In genomic region chr20:53767206-53767924, GRCh38 we compare ENCODE assay signal across 12 cellular contexts.
A peak's percentile ranks its signal among the peaks of the same experiment; 100 is the strongest.
DNase-seq lines count a peak whose midpoint lies in the region; ATAC-seq and TF ChIP-seq lines count a peak whose summit lies in the region.
"Had no signal": no experiment of that assay in that cellular context is flagged by ENCODE, and none has a peak within 500 bp of the region (broad histone marks: within the 10 kb centered on the region; RNA-seq: fewer than 3 reads in every experiment).

No MANE protein-coding gene starts in this region.

- no peak overlapping the region for H3K4me3 Mint-ChIP-seq in T-cell

- no peaks in the 10 kb centered on the region for H3F3A ChIP-seq in Loucy (ENCODE audit: low read depth)

- no peaks in the 10 kb centered on the region for H3K9me3 Mint-ChIP-seq in T-cell

- CTCF ChIA-PET in T-cell (lab: Charles Lee): no interaction called here

- ATAC-seq in GM19397 (IDR thresholded peaks at IDR 0.05; ENCODE audit: unreplicated experiment) (peak; percentile 58), left lobe of liver (peak; percentile 74), GM21737 (IDR thresholded peaks at IDR 0.05; ENCODE audit: unreplicated experiment) (no peak), T-cell (replicated peaks in 1 of 4) (no peak)
- ATAC-seq: gastrocnemius medialis; naive thymus-derived CD4-positive, alpha-beta T cell; sciatic nerve had no signal

- H2AFZ ChIP-seq in Loucy (ENCODE audit: low read length): peak overlapping the region; percentile 18; the same call in 1 of the 2 replicates

- H4K20me1 ChIP-seq in Loucy (ENCODE audit: insufficient read depth, low read length, poor library complexity, severe bottlenecking): no peaks in the 10 kb centered on the region

- H3K4me1 ChIP-seq in Loucy (ENCODE audit: insufficient read depth, low read length, poor library complexity, severe bottlenecking) (peaks cover 5% of the 10 kb centered on the region), BE2C (no peaks in the 10 kb centered on the region)
- H3K4me1 ChIP-seq: gastrocnemius medialis had no signal

- no peaks in the 10 kb centered on the region for H3K27me3 Mint-ChIP-seq in T-cell
- H3K27me3 Mint-ChIP-seq: naive thymus-derived CD4-positive, alpha-beta T cell had no signal

- no peak overlapping the region for H3K9ac ChIP-seq in Loucy (ENCODE audit: low read depth, low read length, poor library complexity, severe bottlenecking)

- H3K4me1 Mint-ChIP-seq in T-cell: peaks cover 0 to 8% (median 5%) of the 10 kb centered on the region in 3 donors

- no peaks in the 10 kb centered on the region for H3K9me2 ChIP-seq in Loucy (replicated peaks; ENCODE audit: low read depth, low read length)

- no peaks in the 10 kb centered on the region for H3K36me3 Mint-ChIP-seq in T-cell
- H3K36me3 Mint-ChIP-seq: naive thymus-derived CD4-positive, alpha-beta T cell had no signal

- H3K9me3 ChIP-seq in Loucy (ENCODE audit: insufficient read depth, low read depth, low read length): no peaks in the 10 kb centered on the region
- no peaks in the 10 kb centered on the region for H3K9me3 ChIP-seq in BE2C
- H3K9me3 ChIP-seq: gastrocnemius medialis had no signal

- POLR2A ChIA-PET in T-cell (lab: Charles Lee): no interaction called here

- DNase-seq in GM12865 (ENCODE audit: low read depth) (peak; percentile 25), left lobe of liver (ENCODE audit: low spot score) (peak; percentile 58), BE2C (no peak), T-cell (no peak)
- DNase-seq in central memory CD4-positive, alpha-beta T cell: no peak
- DNase-seq: activated T-cell treated with anti-CD3 and anti-CD28 coated beads, Interleukin-2, amount 50 U/mL, for 1 hour; gastrocnemius medialis; naive thymus-derived CD4-positive, alpha-beta T cell had no signal

- H3K27me3 ChIP-seq in Loucy (ENCODE audit: insufficient read depth, low read length, poor library complexity, severe bottlenecking) (no peaks in the 10 kb centered on the region), BE2C (no peaks in the 10 kb centered on the region)
- H3K27me3 ChIP-seq: gastrocnemius medialis had no signal

- TF ChIP-seq CTCF in GM12865 (IDR thresholded peaks at IDR 0.05; ENCODE audit: insufficient read depth, low read depth, low read length, missing control alignments): no peak
- no peak for TF ChIP-seq CTCF in Loucy (conservative IDR thresholded peaks at IDR 0.05; ENCODE audit: low read length)
- TF ChIP-seq CTCF in BE2C (IDR thresholded peaks at IDR 0.05; ENCODE audit: low read depth, low read length): no peak

- no peak overlapping the region for H3K27ac Mint-ChIP-seq in T-cell

- H3K4me2 ChIP-seq in Loucy (ENCODE audit: low read depth, low read length, poor library complexity, severe bottlenecking): peak overlapping the region; percentile 20

- no peak overlapping the region for H3K4me3 ChIP-seq in GM12865 (ENCODE audit: low read depth, low read length)
- H3K4me3 ChIP-seq in Loucy (ENCODE audit: low read length, poor library complexity, severe bottlenecking): no peak overlapping the region
- no peak overlapping the region for H3K4me3 ChIP-seq in BE2C (ENCODE audit: low read depth, low read length)
- H3K4me3 ChIP-seq: gastrocnemius medialis had no signal

- no peaks in the 10 kb centered on the region for H3K79me2 ChIP-seq in Loucy (ENCODE audit: insufficient read depth, low read length)

- H3K36me3 ChIP-seq in Loucy (ENCODE audit: insufficient read depth, low read length): no peaks in the 10 kb centered on the region
- no peaks in the 10 kb centered on the region for H3K36me3 ChIP-seq in BE2C
- H3K36me3 ChIP-seq: gastrocnemius medialis had no signal

Comparison
In these comparisons a context has a peak if more than half of its experiments do, and no peak if none do; other contexts are left out.
1. DNase-seq: peak in GM12865 (single experiment) and left lobe of liver (single experiment); none in central memory CD4-positive, alpha-beta T cell (single experiment), BE2C (single experiment) and T-cell (0 of 34).
2. ATAC-seq: peak in GM19397 (single experiment) and left lobe of liver (single experiment); none in GM21737 (single experiment) and T-cell (0 of 4).